Comparison of ENCODE assay signal across 9 cellular contexts in the genomic region with DNA sequence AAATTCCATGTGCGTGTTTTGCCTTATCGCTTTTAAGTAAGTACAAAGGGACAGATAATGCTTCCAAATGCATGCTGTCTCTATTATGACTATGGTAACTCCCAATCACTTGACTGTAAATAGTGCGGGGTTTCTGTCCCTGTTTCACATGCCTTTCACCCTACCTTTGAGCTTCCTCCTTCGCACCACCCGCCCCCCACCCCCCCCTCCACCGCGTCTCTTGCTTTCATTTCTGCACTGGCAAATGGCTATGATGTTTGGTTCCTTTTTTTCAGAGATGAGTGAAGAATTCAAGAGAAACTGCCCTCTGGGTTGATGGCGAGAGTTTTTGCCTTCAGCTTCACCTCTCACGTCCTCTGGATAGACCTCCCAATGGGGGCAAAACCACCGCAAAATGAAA. TPM values are rescaled to one million over a fixed set of nuclear protein-coding genes. Genes with fewer than 3 reads are reported as not detected.
A peak's percentile ranks its signal among the peaks of the same experiment; 100 is the strongest.
DNase-seq lines count a peak whose midpoint lies in the region; ATAC-seq and TF ChIP-seq lines count a peak whose summit lies in the region.
"Had no signal": no experiment of that assay in that cellular context is flagged by ENCODE, and none has a peak within 500 bp of the region (broad histone marks: within the 10 kb centered on the region; RNA-seq: fewer than 3 reads in every experiment).

No MANE protein-coding gene starts in this region.

- WGBS in upper lobe of left lung, 2 donors = 38 to 44% methylated on average over 10 of the region's 10 CpGs

- H3K27me3 ChIP-seq in neural progenitor cell = no peaks in the 10 kb centered on the region
- H3K27me3 ChIP-seq in upper lobe of left lung = no peaks in the 10 kb centered on the region

- no peaks in the 10 kb centered on the region for H3K9me3 ChIP-seq in neural progenitor cell (ENCODE audit: low read depth)
- H3K9me3 ChIP-seq in upper lobe of left lung = no peaks in the 10 kb centered on the region

- POLR2A ChIA-PET in activated naive CD8-positive, alpha-beta T cell treated with anti-CD3 and anti-CD28 coated beads, Interleukin-2, amount 10 ng/mL, durations not matched to agents 7 days and 5 days (lab: Charles Lee) = interaction anchor here (0.6 to 1.5 kb wide), 5 partner anchors 23 to 157 kb away, joined by 3 to 6 read pairs (median 5); no protein-coding TSS in a partner anchor

- H3K27me3 Mint-ChIP-seq in activated naive CD8-positive, alpha-beta T cell treated with anti-CD3 and anti-CD28 coated beads, Interleukin-2, amount 10 ng/mL, durations not matched to agents 7 days and 5 days = peaks cover 4% of the 10 kb centered on the region
- H3K27me3 Mint-ChIP-seq in neural progenitor cell (ENCODE audit: insufficient read depth, low read depth) = peaks cover 8% of the 10 kb centered on the region

- no peak overlapping the region for H3K4me3 ChIP-seq in neural progenitor cell
- H3K4me3 ChIP-seq in upper lobe of left lung = peak overlapping the region in 2 of 4 donors; percentile 18 to 23

- H3K27ac ChIP-seq in neural progenitor cell (no peak overlapping the region), upper lobe of left lung (no peak overlapping the region)

- H3K36me3 ChIP-seq in neural progenitor cell (no peaks in the 10 kb centered on the region), upper lobe of left lung (no peaks in the 10 kb centered on the region)

- H3K79me2 ChIP-seq in neural progenitor cell (ENCODE audit: low read depth) = no peaks in the 10 kb centered on the region

- no peaks in the 10 kb centered on the region for H3F3A ChIP-seq in neural progenitor cell (ENCODE audit: low read depth)

- peaks cover 9% of the 10 kb centered on the region for H3K4me1 ChIP-seq in neural progenitor cell
- no peaks in the 10 kb centered on the region for H3K4me1 ChIP-seq in upper lobe of left lung

- DNase-seq in GM03348 (ENCODE audit: low spot score) = peak; percentile 50
- no peak for DNase-seq in activated naive CD8-positive, alpha-beta T cell treated with anti-CD3 and anti-CD28 coated beads, Interleukin-2, amount 10 ng/mL, durations not matched to agents 7 days and 5 days
- DNase-seq in neural progenitor cell (ENCODE audit: low spot score) = no peak
- DNase-seq in NCI-H2081 (lab: John Stamatoyannopoulos, UW) = no peak
- DNase-seq in DMS153 (lab: John Stamatoyannopoulos, UW) = no peak
- no peak for DNase-seq in upper lobe of left lung
- DNase-seq: NCI-H1092 treated with DMSO at 0.1 percent for 48 hours had no signal

- peaks cover 21% of the 10 kb centered on the region for H3K4me1 Mint-ChIP-seq in activated naive CD8-positive, alpha-beta T cell treated with anti-CD3 and anti-CD28 coated beads, Interleukin-2, amount 10 ng/mL, durations not matched to agents 7 days and 5 days
- peaks cover 27% of the 10 kb centered on the region for H3K4me1 Mint-ChIP-seq in neural progenitor cell

- no peak for TF ChIP-seq POLR2A in upper lobe of left lung (IDR thresholded peaks at IDR 0.05)

- TF ChIP-seq EP300 in upper lobe of left lung (IDR thresholded peaks at IDR 0.05) = no peak

- no peak overlapping the region for H2AFZ ChIP-seq in neural progenitor cell (replicated peaks)

- H4K20me1 ChIP-seq in neural progenitor cell (ENCODE audit: low read depth) = no peaks in the 10 kb centered on the region

- peaks cover 4% of the 10 kb centered on the region for H3K36me3 Mint-ChIP-seq in activated naive CD8-positive, alpha-beta T cell treated with anti-CD3 and anti-CD28 coated beads, Interleukin-2, amount 10 ng/mL, durations not matched to agents 7 days and 5 days
- peaks cover 4% of the 10 kb centered on the region for H3K36me3 Mint-ChIP-seq in neural progenitor cell

- no peak overlapping the region for H3K9ac ChIP-seq in neural progenitor cell

- no peak overlapping the region for H3K4me2 ChIP-seq in neural progenitor cell

- peak; percentile 65 for ATAC-seq in HG03103 (IDR thresholded peaks at IDR 0.05; ENCODE audit: low read depth, unreplicated experiment)
- ATAC-seq in activated naive CD8-positive, alpha-beta T cell treated with anti-CD3 and anti-CD28 coated beads, Interleukin-2, amount 10 ng/mL, durations not matched to agents 7 days and 5 days (ENCODE audit: low read depth) = peak; percentile 65
- ATAC-seq in HG03457 (IDR thresholded peaks at IDR 0.05; ENCODE audit: unreplicated experiment) = no peak
- ATAC-seq in upper lobe of left lung (ENCODE audit: low FRiP score in 2 of 2) = no peak

- H3K27ac Mint-ChIP-seq in activated naive CD8-positive, alpha-beta T cell treated with anti-CD3 and anti-CD28 coated beads, Interleukin-2, amount 10 ng/mL, durations not matched to agents 7 days and 5 days = peak overlapping the region; percentile 74
- H3K27ac Mint-ChIP-seq in neural progenitor cell = peak overlapping the region; percentile 67

- H3K9me3 Mint-ChIP-seq in activated naive CD8-positive, alpha-beta T cell treated with anti-CD3 and anti-CD28 coated beads, Interleukin-2, amount 10 ng/mL, durations not matched to agents 7 days and 5 days = peaks cover 10% of the 10 kb centered on the region
- H3K9me3 Mint-ChIP-seq in neural progenitor cell = peaks cover 25% of the 10 kb centered on the region

- H3K4me3 Mint-ChIP-seq in activated naive CD8-positive, alpha-beta T cell treated with anti-CD3 and anti-CD28 coated beads, Interleukin-2, amount 10 ng/mL, durations not matched to agents 7 days and 5 days = peak overlapping the region; percentile 78
- peak overlapping the region; percentile 70 for H3K4me3 Mint-ChIP-seq in neural progenitor cell

- TF ChIP-seq CTCF in neural progenitor cell (IDR thresholded peaks at IDR 0.05) (no peak), upper lobe of left lung (IDR thresholded peaks at IDR 0.05) (no peak)

RNA-seq across cellular contexts. Expression of gene SPP2, which starts 25.0 kb away (rescaled TPM):
- total RNA-seq in activated naive CD8-positive, alpha-beta T cell treated with anti-CD3 and anti-CD28 coated beads, Interleukin-2, amount 10 ng/mL, durations not matched to agents 7 days and 5 days = not detected
- total RNA-seq in neural progenitor cell (ENCODE audit: low replicate concordance) (not detected in 2 replicates), upper lobe of left lung (not detected)

Comparison
In these comparisons a context has a peak if more than half of its experiments do, and no peak if none do; other contexts are left out.
1. ATAC-seq: peak in HG03103 (single experiment) and activated naive CD8-positive, alpha-beta T cell treated with anti-CD3 and anti-CD28 coated beads, Interleukin-2, amount 10 ng/mL, durations not matched to agents 7 days and 5 days (single experiment); none in HG03457 (single experiment) and upper lobe of left lung (0 of 2).